Comparison of ENCODE assay signal across 8 cellular contexts in the genomic region with DNA sequence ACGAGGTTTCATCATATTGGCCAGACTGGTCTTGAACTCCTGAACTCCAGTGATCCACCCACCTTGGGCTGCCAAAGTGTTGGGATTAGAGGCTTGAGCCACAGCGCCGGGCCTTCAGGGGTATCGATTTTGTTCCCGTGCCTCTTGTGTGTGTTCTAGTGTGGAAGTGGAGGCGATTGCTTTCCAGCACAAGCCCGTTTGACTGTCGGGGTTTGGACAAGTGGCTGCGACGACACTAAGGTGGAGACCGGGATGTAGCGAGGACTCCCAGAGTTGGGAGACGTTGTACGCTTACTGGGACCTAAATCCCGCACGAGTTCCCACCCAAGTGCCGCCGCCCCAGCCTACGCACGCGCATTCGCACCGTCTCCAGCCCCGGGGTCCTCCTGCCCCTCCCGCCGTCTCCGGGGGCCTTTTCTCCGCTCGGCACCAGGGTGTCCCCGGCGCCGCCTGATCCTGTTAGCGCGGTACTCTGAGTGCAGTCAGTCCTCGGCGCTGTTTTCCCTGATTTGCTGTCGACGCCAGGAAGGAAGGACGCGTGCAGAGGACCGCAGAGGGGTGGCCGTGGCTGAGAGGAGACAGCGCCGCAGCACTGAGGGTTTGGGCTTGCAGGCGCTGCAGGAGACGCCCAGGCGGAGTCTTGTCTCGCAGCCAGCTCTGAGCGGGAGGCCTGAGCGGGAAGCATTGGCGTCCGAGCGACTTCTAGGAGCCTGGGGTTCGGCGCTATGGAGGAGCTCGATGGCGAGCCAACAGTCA. TPM values are rescaled to one million over a fixed set of nuclear protein-coding genes. Genes with fewer than 3 reads are reported as not detected.
DNase-seq lines count a peak whose midpoint lies in the region; ATAC-seq and TF ChIP-seq lines count a peak whose summit lies in the region.

A gene with protein sequence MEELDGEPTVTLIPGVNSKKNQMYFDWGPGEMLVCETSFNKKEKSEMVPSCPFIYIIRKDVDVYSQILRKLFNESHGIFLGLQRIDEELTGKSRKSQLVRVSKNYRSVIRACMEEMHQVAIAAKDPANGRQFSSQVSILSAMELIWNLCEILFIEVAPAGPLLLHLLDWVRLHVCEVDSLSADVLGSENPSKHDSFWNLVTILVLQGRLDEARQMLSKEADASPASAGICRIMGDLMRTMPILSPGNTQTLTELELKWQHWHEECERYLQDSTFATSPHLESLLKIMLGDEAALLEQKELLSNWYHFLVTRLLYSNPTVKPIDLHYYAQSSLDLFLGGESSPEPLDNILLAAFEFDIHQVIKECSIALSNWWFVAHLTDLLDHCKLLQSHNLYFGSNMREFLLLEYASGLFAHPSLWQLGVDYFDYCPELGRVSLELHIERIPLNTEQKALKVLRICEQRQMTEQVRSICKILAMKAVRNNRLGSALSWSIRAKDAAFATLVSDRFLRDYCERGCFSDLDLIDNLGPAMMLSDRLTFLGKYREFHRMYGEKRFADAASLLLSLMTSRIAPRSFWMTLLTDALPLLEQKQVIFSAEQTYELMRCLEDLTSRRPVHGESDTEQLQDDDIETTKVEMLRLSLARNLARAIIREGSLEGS (plus strand): TSS at position 643 of the 756 bp plus-strand sequence. CDS start 83 bp downstream, at position 726.

- peaks cover 11% of the 10 kb centered on the region for H3K36me3 Mint-ChIP-seq in natural killer cell treated with Interleukin-12 subunit alpha and Interleukin-12 subunit beta and Interleukin-15 and Interleukin-18, amount 100 ng/mL, for 72 hours

- peak; percentile 84 for DNase-seq in DMS153 treated with DMSO at 0.1 percent for 48 hours (lab: John Stamatoyannopoulos, UW; ENCODE audit: unreplicated experiment)
- peak; percentile 97 for DNase-seq in GM23248
- peak; percentile 86 for DNase-seq in M059J (ENCODE audit: low read depth)
- DNase-seq in activated T-helper 9 cell treated with anti-CD3 and anti-CD28 coated beads, Interleukin-2, amount 50 U/mL, for 16 hours (ENCODE audit: low read depth) = peak; percentile 88
- DNase-seq in fibroblast of pulmonary artery (ENCODE audit: low read depth) = peak; percentile 93
- peak; percentile 94 for DNase-seq in natural killer cell treated with Interleukin-12 subunit alpha and Interleukin-12 subunit beta and Interleukin-15 and Interleukin-18, amount 100 ng/mL, for 72 hours (ENCODE audit: low spot score)
- DNase-seq in stimulated activated naive CD4-positive, alpha-beta T cell treated with Interleukin-2 at 50 U/mL for 16 hours (lab: John Stamatoyannopoulos, UW) = peak; percentile 89

- H3K4me1 Mint-ChIP-seq in natural killer cell treated with Interleukin-12 subunit alpha and Interleukin-12 subunit beta and Interleukin-15 and Interleukin-18, amount 100 ng/mL, for 72 hours (ENCODE audit: low read depth in 2 of 2) = peaks cover 14 to 15% of the 10 kb centered on the region in 2 donors

- peak within 1 kb of the TSS; percentile 97 for H2AFZ ChIP-seq in GM23248

- H3K79me2 ChIP-seq in GM23248 (ENCODE audit: insufficient read depth) = peaks cover 48% of the 10 kb centered on the region

- no peaks in the 10 kb centered on the region for H4K20me1 ChIP-seq in GM23248 (ENCODE audit: insufficient read depth)

- H3F3A ChIP-seq in GM23248 (ENCODE audit: insufficient read depth) = peaks cover 7% of the 10 kb centered on the region

- peaks cover 8% of the 10 kb centered on the region for H3K36me3 ChIP-seq in GM23248 (ENCODE audit: low read depth)

- no peaks in the 10 kb centered on the region for H3K27me3 ChIP-seq in GM23248 (replicated peaks; ENCODE audit: insufficient read depth)

- H3K4me2 ChIP-seq in GM23248 (ENCODE audit: unreplicated experiment) = peak within 1 kb of the TSS; percentile 90

- 1% methylated on average over 49 to 54 of the region's 57 CpGs for WGBS in GM23248 (ENCODE audit: low coverage in 1 of 2, low lambda C conversion rate in 2 of 2, missing lambda C conversion rate in 2 of 2), 2 experiments

- H3K4me3 Mint-ChIP-seq in natural killer cell treated with Interleukin-12 subunit alpha and Interleukin-12 subunit beta and Interleukin-15 and Interleukin-18, amount 100 ng/mL, for 72 hours = peak within 1 kb of the TSS; percentile 98

- in situ Hi-C loops in GM23248 (cut with MboI) = no loop called here

- H3K9ac ChIP-seq in GM23248 = peak within 1 kb of the TSS; percentile 97

- H3K27ac ChIP-seq in GM23248 = peak within 1 kb of the TSS; percentile 97

- H3K4me3 ChIP-seq in GM23248 = peak within 1 kb of the TSS; percentile 98
- H3K4me3 ChIP-seq in fibroblast of pulmonary artery (replicated peaks; ENCODE audit: low read depth, low read length) = peak within 1 kb of the TSS; percentile 84

- peak; percentile 95 for TF ChIP-seq POLR2A in Raji (IDR thresholded peaks at IDR 0.05; ENCODE audit: insufficient read depth, low read depth, low read length)

- peak within 1 kb of the TSS; percentile 95 to 98 for H3K27ac Mint-ChIP-seq in natural killer cell treated with Interleukin-12 subunit alpha and Interleukin-12 subunit beta and Interleukin-15 and Interleukin-18, amount 100 ng/mL, for 72 hours

- peaks cover 8% of the 10 kb centered on the region; the same call in 1 of the 2 replicates for H3K4me1 ChIP-seq in GM23248 (ENCODE audit: insufficient read depth)

- no peaks in the 10 kb centered on the region for H3K9me3 Mint-ChIP-seq in natural killer cell treated with Interleukin-12 subunit alpha and Interleukin-12 subunit beta and Interleukin-15 and Interleukin-18, amount 100 ng/mL, for 72 hours

- ATAC-seq in natural killer cell treated with Interleukin-12 subunit alpha and Interleukin-12 subunit beta and Interleukin-15 and Interleukin-18, amount 100 ng/mL, for 72 hours = peak; percentile 96 to 97

- no peak for TF ChIP-seq CTCF in fibroblast of pulmonary artery (IDR thresholded peaks at IDR 0.05; ENCODE audit: low read length, missing control alignments)

- H3K27me3 Mint-ChIP-seq in natural killer cell treated with Interleukin-12 subunit alpha and Interleukin-12 subunit beta and Interleukin-15 and Interleukin-18, amount 100 ng/mL, for 72 hours = no peaks in the 10 kb centered on the region

- no peaks in the 10 kb centered on the region for H3K9me2 ChIP-seq in GM23248 (ENCODE audit: insufficient read depth)

- no peaks in the 10 kb centered on the region for H3K9me3 ChIP-seq in GM23248 (ENCODE audit: low read depth)

RNA-seq across cellular contexts. Expression of the gene that starts here (rescaled TPM):
- total RNA-seq in GM23248 (2014; rRNA removed; shearing (Covaris generic)) = 13.4 and 26.2 TPM in 2 replicates
- 31.4 and 44.0 TPM in 2 replicates for polyA plus RNA-seq in GM23248 (2016; fragmentation: Nextera tagmentation; extraction: Ambion mirVana)
- 42.4 and 45.4 TPM in 2 replicates for total RNA-seq in M059J (2014; rRNA removed; shearing (Covaris generic))
- total RNA-seq in natural killer cell treated with Interleukin-12 subunit alpha and Interleukin-12 subunit beta and Interleukin-15 and Interleukin-18, amount 100 ng/mL, for 72 hours = 100 to 1,000 TPM in 1 of 2 donors, 10 to 100 TPM in 1; 94.1 to 202 TPM

Comparison
In these comparisons a context has a peak if more than half of its experiments do, and no peak if none do; other contexts are left out.
1. Peak in every context shown above with its lines: DNase-seq, ATAC-seq, H3K4me3 ChIP-seq and H3K27ac ChIP-seq.